In genomic region chr6:33453361-33454008, GRCh38 we compare ENCODE assay signal across 8 cellular contexts. TPM values are rescaled to one million over a fixed set of nuclear protein-coding genes. Genes with fewer than 3 reads are reported as not detected.
DNase-seq lines count a peak whose midpoint lies in the region; ATAC-seq and TF ChIP-seq lines count a peak whose summit lies in the region.

No MANE protein-coding gene starts in this region.

- DNase-seq in AG09309 (ENCODE audit: low read depth) (no peak), brain microvascular endothelial cell (no peak), mesothelial cell of epicardium (ENCODE audit: low spot score in 2 of 2, unreplicated experiment in 2 of 2) (no peak), HuH-7 (ENCODE audit: low spot score) (no peak), HCEC 1CT (no peak)

- H3K9ac ChIP-seq in HUES64 (ENCODE audit: low read depth, low read length): peak overlapping the region; percentile 71

- H3K4me1 Mint-ChIP-seq in mesothelial cell of epicardium: peaks cover 18% of the 10 kb centered on the region

- no peaks in the 10 kb centered on the region for H3K9me3 Mint-ChIP-seq in mesothelial cell of epicardium

- H3K27me3 ChIP-seq in HUES64 (ENCODE audit: insufficient read depth, low read length) (no peaks in the 10 kb centered on the region), brain microvascular endothelial cell (replicated peaks) (no peaks in the 10 kb centered on the region)

- peaks cover 22% of the 10 kb centered on the region for H3K36me3 Mint-ChIP-seq in mesothelial cell of epicardium

- no peaks in the 10 kb centered on the region for H3K4me1 ChIP-seq in HUES64 (ENCODE audit: insufficient read depth, low read length)

- H3K9me3 ChIP-seq in HUES64 (ENCODE audit: insufficient read depth, low read depth, low read length): no peaks in the 10 kb centered on the region

- in situ Hi-C loops in brain microvascular endothelial cell (cut with HindIII; ENCODE audit: low pct_ligation_motif_present, low sequenced_read_pairs): no loop called here

- peak overlapping the region; percentile 70 for H3K4me3 ChIP-seq in AG09309 (ENCODE audit: control insufficient read depth, low read depth, low read length)
- peak overlapping the region; percentile 82 for H3K4me3 ChIP-seq in HUES64 (ENCODE audit: low read length)
- H3K4me3 ChIP-seq in brain microvascular endothelial cell (ENCODE audit: low read depth, low read length): peak overlapping the region; percentile 90

- peak overlapping the region; percentile 97 for H3K4me3 Mint-ChIP-seq in mesothelial cell of epicardium

- no peaks in the 10 kb centered on the region for H3K27me3 Mint-ChIP-seq in mesothelial cell of epicardium (ENCODE audit: low read depth)

- WGBS in HUES64: 56% methylated on average over 5 of the region's 12 CpGs

- ATAC-seq in GM19463 (IDR thresholded peaks at IDR 0.05; ENCODE audit: unreplicated experiment): no peak
- no peak for ATAC-seq in HG02970 (IDR thresholded peaks at IDR 0.05; ENCODE audit: low FRiP score, unreplicated experiment)

- TF ChIP-seq CTCF in AG09309 (IDR thresholded peaks at IDR 0.05; ENCODE audit: control insufficient read depth, insufficient read depth, low read depth, low read length, missing control alignments) (no peak), brain microvascular endothelial cell (IDR thresholded peaks at IDR 0.05; ENCODE audit: low read depth, low read length, missing control alignments) (no peak), mesothelial cell of epicardium (IDR thresholded peaks at IDR 0.05; ENCODE audit: unreplicated experiment) (no peak)

- peak overlapping the region; percentile 90 for H3K27ac Mint-ChIP-seq in mesothelial cell of epicardium

- peak overlapping the region; percentile 55 for H3K27ac ChIP-seq in HUES64 (ENCODE audit: low read depth, low read length)
- peak overlapping the region; percentile 50 for H3K27ac ChIP-seq in brain microvascular endothelial cell

- H3K36me3 ChIP-seq in HUES64 (ENCODE audit: insufficient read depth, low read length) (peaks cover 54% of the 10 kb centered on the region), brain microvascular endothelial cell (replicated peaks) (peaks cover 8% of the 10 kb centered on the region)

RNA-seq across cellular contexts. Expression of gene ZBTB9, which starts 0.9 kb away (rescaled TPM):
- 20.3 TPM for polyA plus RNA-seq in HUES64 (2013, experiment 1 of 2)
- polyA plus RNA-seq in HUES64 (2013, experiment 2 of 2): 16.4 TPM
- 9.6 to 10.2 TPM (median 10.0 TPM) in 3 replicates for total RNA-seq in mesothelial cell of epicardium

RNA-seq across cellular contexts. Expression of gene SYNGAP1, which starts 33.6 kb away (rescaled TPM):
- polyA plus RNA-seq in HUES64 (2013, experiment 1 of 2): 51.5 TPM
- 50.1 TPM for polyA plus RNA-seq in HUES64 (2013, experiment 2 of 2)
- total RNA-seq in mesothelial cell of epicardium: 57.7 to 66.1 TPM (median 65.1 TPM) in 3 replicates

RNA-seq across cellular contexts. Expression of gene CUTA, which starts 35.6 kb away (rescaled TPM):
- polyA plus RNA-seq in HUES64 (2013, experiment 1 of 2): 210 TPM
- polyA plus RNA-seq in HUES64 (2013, experiment 2 of 2): 234 TPM
- 238 to 239 TPM (median 239 TPM) in 3 replicates for total RNA-seq in mesothelial cell of epicardium

RNA-seq across cellular contexts. Expression of gene PHF1, which starts 42.7 kb away (rescaled TPM):
- polyA plus RNA-seq in HUES64 (2013, experiment 1 of 2): 34.9 TPM
- 39.5 TPM for polyA plus RNA-seq in HUES64 (2013, experiment 2 of 2)
- 61.0 to 63.6 TPM (median 63.0 TPM) in 3 replicates for total RNA-seq in mesothelial cell of epicardium
